Comparison of ENCODE assay signal across 26 cellular contexts in the genomic region with DNA sequence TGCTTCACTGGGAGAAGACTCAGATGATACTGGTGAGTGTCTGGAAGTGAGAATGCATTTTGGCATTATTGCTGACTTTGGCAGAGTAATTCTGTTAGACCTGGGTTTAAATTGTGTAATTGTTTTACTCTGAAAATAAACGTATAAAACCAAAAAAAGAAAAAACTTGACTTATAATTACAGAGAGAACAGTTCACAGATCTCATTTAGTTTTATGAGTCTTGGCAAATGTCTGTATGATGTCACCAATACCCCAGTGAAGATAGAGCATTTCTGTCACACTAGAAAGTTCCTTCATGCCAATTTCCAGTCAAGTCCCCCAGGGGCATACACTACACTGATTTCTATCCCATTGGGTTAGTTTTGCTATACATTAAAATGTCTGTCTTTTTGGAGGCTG.
"Had no signal": no experiment of that assay in that cellular context is flagged by ENCODE, and none has a peak within 500 bp of the region (broad histone marks: within the 10 kb centered on the region; RNA-seq: fewer than 3 reads in every experiment).

No MANE protein-coding gene starts in this region.

- H3K27ac ChIP-seq: neutrophil, pancreas, prostate gland, right lobe of liver, sigmoid colon, stomach, thoracic aorta, thyroid gland, tibial nerve, upper lobe of left lung, vagina had no signal

- H3K4me1 ChIP-seq: prostate gland, right lobe of liver, thyroid gland, tibial nerve, upper lobe of left lung, vagina had no signal

- H3K27me3 ChIP-seq: neutrophil, pancreas, right lobe of liver, sigmoid colon, stomach, thyroid gland, tibial nerve, upper lobe of left lung, vagina had no signal

- H3K27me3 Mint-ChIP-seq: natural killer cell treated with Interleukin-12 subunit alpha and Interleukin-12 subunit beta and Interleukin-15 and Interleukin-18, amount 100 ng/mL, for 72 hours; stimulated activated naive B cell treated with anti-CD40 and anti-IgM and Interleukin-4, amounts not matched to agents 10 μg/mL and 1 μg/mL and 100 μg/mL, for 72 hours; stimulated activated naive CD8-positive, alpha-beta T cell treated with anti-CD3 and anti-CD28 coated beads, Interleukin-15, Interleukin-2, amounts not matched to agents 100 ng/mL and 50 ng/mL, for 24 hours had no signal

- ATAC-seq: natural killer cell treated with Interleukin-12 subunit alpha and Interleukin-12 subunit beta and Interleukin-15 and Interleukin-18, amount 100 ng/mL, for 72 hours; right lobe of liver; stimulated activated effector memory CD8-positive, alpha-beta T cell treated with anti-CD3 and anti-CD28 coated beads, Interleukin-12 subunit alpha, Interleukin-12 subunit beta, amount 100 ng/mL, for 72 hours; stimulated activated naive B cell treated with anti-CD40 and anti-IgM and Interleukin-4, amounts not matched to agents 10 μg/mL and 1 μg/mL and 100 μg/mL, for 72 hours had no signal

- H3K4me3 ChIP-seq: pancreas, prostate gland, right lobe of liver, sigmoid colon, stomach, thoracic aorta, thyroid gland, tibial nerve, upper lobe of left lung, vagina had no signal

- H3K36me3 Mint-ChIP-seq: natural killer cell treated with Interleukin-12 subunit alpha and Interleukin-12 subunit beta and Interleukin-15 and Interleukin-18, amount 100 ng/mL, for 72 hours had no signal

- H3K9me3 Mint-ChIP-seq: natural killer cell treated with Interleukin-12 subunit alpha and Interleukin-12 subunit beta and Interleukin-15 and Interleukin-18, amount 100 ng/mL, for 72 hours; neural crest cell; stimulated activated naive CD8-positive, alpha-beta T cell treated with anti-CD3 and anti-CD28 coated beads, Interleukin-15, Interleukin-2, amounts not matched to agents 100 ng/mL and 50 ng/mL, for 24 hours had no signal

- DNase-seq: nephron progenitor cell; nucleus accumbens; right cardiac atrium; right lobe of liver; sigmoid colon; small intestine; stimulated activated CD4-positive, alpha-beta T cell treated with anti-CD3 and anti-CD28 coated beads, Interleukin-15, amount 100 ng/mL, for 24 hours; stimulated activated CD4-positive, alpha-beta T cell treated with anti-CD3 and anti-CD28 coated beads, Interleukin-2, amount 100 ng/mL, for 24 hours; stimulated activated CD4-positive, alpha-beta T cell treated with anti-CD3 and anti-CD28 coated beads, Interleukin-2, amount 100 ng/mL, for 48 hours; stimulated activated CD4-positive, alpha-beta T cell treated with anti-CD3 and anti-CD28 coated beads, Interleukin-4, amount 100 ng/mL, for 24 hours; stimulated activated naive B cell treated with anti-CD40 and anti-IgM and Interleukin-4, amounts not matched to agents 10 μg/mL and 1 μg/mL and 100 μg/mL, for 72 hours; stimulated activated naive CD4-positive, alpha-beta T cell treated with Interleukin-2 at 50 U/mL for 16 hours; stomach; thyroid gland; trophoblast cell had no signal

- H3K36me3 ChIP-seq: prostate gland, thyroid gland had no signal

- H3K27ac Mint-ChIP-seq: natural killer cell treated with Interleukin-12 subunit alpha and Interleukin-12 subunit beta and Interleukin-15 and Interleukin-18, amount 100 ng/mL, for 72 hours; nephron progenitor cell; stimulated activated effector memory CD8-positive, alpha-beta T cell treated with anti-CD3 and anti-CD28 coated beads, Interleukin-12 subunit alpha, Interleukin-12 subunit beta, amount 100 ng/mL, for 72 hours; stimulated activated naive B cell treated with anti-CD40 and anti-IgM and Interleukin-4, amounts not matched to agents 10 μg/mL and 1 μg/mL and 100 μg/mL, for 72 hours; stimulated activated naive CD8-positive, alpha-beta T cell treated with anti-CD3 and anti-CD28 coated beads, Interleukin-15, Interleukin-2, amounts not matched to agents 100 ng/mL and 50 ng/mL, for 24 hours had no signal

- H3K4me3 Mint-ChIP-seq: natural killer cell treated with Interleukin-12 subunit alpha and Interleukin-12 subunit beta and Interleukin-15 and Interleukin-18, amount 100 ng/mL, for 72 hours; nephron progenitor cell; neural crest cell; stimulated activated effector memory CD8-positive, alpha-beta T cell treated with anti-CD3 and anti-CD28 coated beads, Interleukin-12 subunit alpha, Interleukin-12 subunit beta, amount 100 ng/mL, for 72 hours; stimulated activated naive B cell treated with anti-CD40 and anti-IgM and Interleukin-4, amounts not matched to agents 10 μg/mL and 1 μg/mL and 100 μg/mL, for 72 hours; stimulated activated naive CD8-positive, alpha-beta T cell treated with anti-CD3 and anti-CD28 coated beads, Interleukin-15, Interleukin-2, amounts not matched to agents 100 ng/mL and 50 ng/mL, for 24 hours had no signal

- H3K9me3 ChIP-seq: neutrophil, pancreas, prostate gland, right lobe of liver, sigmoid colon, stomach, thoracic aorta, thyroid gland, tibial nerve, upper lobe of left lung, vagina had no signal

- H3K4me1 Mint-ChIP-seq: nephron progenitor cell, neural crest cell had no signal
